ENCODE assay signal across 24 cellular contexts in genomic region chr2:4053769-4054493, GRCh38.
DNase-seq lines count a peak whose midpoint lies in the region; ATAC-seq and TF ChIP-seq lines count a peak whose summit lies in the region.
"Had no signal": no experiment of that assay in that cellular context is flagged by ENCODE, and none has a peak within 500 bp of the region (broad histone marks: within the 10 kb centered on the region; RNA-seq: fewer than 3 reads in every experiment).

No MANE protein-coding gene starts in this region.

- H3K4me3 Mint-ChIP-seq in brain, result no peak overlapping the region
- H3K4me3 Mint-ChIP-seq: activated naive CD4-positive, alpha-beta T cell treated with anti-CD3 and anti-CD28 coated beads, Interleukin-2, amount 50 U/mL, for 24 hours; activated T-cell treated with anti-CD3 and anti-CD28 coated beads, Interleukin-2, amount 50 U/mL, for 72 hours had no signal

- TF ChIP-seq CTCF in OCI-LY1 (IDR thresholded peaks at IDR 0.05; ENCODE audit: low read length) (peak; percentile 8; the same call in 1 of the 2 replicates), brain (conservative IDR thresholded peaks at IDR 0.05) (peak; percentile 34 to 42), smooth muscle cell (IDR thresholded peaks at IDR 0.05; ENCODE audit: borderline replicate concordance, insufficient read depth, poor library complexity, severe bottlenecking) (peak; percentile 36)

- no peaks in the 10 kb centered on the region for H3K9me3 ChIP-seq in OCI-LY1 (ENCODE audit: low read length)
- H3K9me3 ChIP-seq in smooth muscle cell (replicated peaks; ENCODE audit: low read depth), result no peaks in the 10 kb centered on the region
- H3K9me3 ChIP-seq: lower lobe of right lung, tibial nerve had no signal

- WGBS in smooth muscle cell (ENCODE audit: low lambda C conversion rate), result 80% methylated on average over 7 of the region's 7 CpGs

- peaks cover 8% of the 10 kb centered on the region for H3K4me1 Mint-ChIP-seq in brain
- H3K4me1 Mint-ChIP-seq: activated naive CD4-positive, alpha-beta T cell treated with anti-CD3 and anti-CD28 coated beads, Interleukin-2, amount 50 U/mL, for 24 hours had no signal

- H4K20me1 ChIP-seq in OCI-LY1 (ENCODE audit: insufficient read depth, low read length), result no peaks in the 10 kb centered on the region
- H4K20me1 ChIP-seq in smooth muscle cell (ENCODE audit: low read depth), result no peaks in the 10 kb centered on the region

- H3K9ac ChIP-seq in OCI-LY1 (ENCODE audit: low read length) (no peak overlapping the region), smooth muscle cell (ENCODE audit: low read depth) (no peak overlapping the region)
- H3K9ac ChIP-seq: parathyroid adenoma had no signal

- DNase-seq in NCI-H1436 (lab: John Stamatoyannopoulos, UW) (peak; percentile 5), NCI-H1436 treated with DMSO at 0.1 percent for 48 hours (lab: John Stamatoyannopoulos, UW) (no peak), smooth muscle cell (lab: John Stamatoyannopoulos, UW; ENCODE audit: unreplicated experiment) (no peak)
- no peak for DNase-seq in activated CD4-positive, CD25-positive, alpha-beta regulatory T cell treated with anti-CD3 and anti-CD28 coated beads, Interleukin-2, amount 50 U/mL, for 72 hours
- DNase-seq: activated T-cell treated with anti-CD3 and anti-CD28 coated beads, Interleukin-2, amount 50 U/mL, for 72 hours; C1 segment of cervical spinal cord; DMS79; hippocampal formation; islet precursor cell; lower lobe of right lung; NCI-H1105; NCI-H526; stimulated activated CD4-positive, alpha-beta T cell treated with anti-CD3 and anti-CD28 coated beads, Interleukin-1b, Interleukin-23, amount 100 ng/mL, for 48 hours; stimulated activated naive CD8-positive, alpha-beta T cell treated with anti-CD3 and anti-CD28 coated beads, Interleukin-15, Interleukin-2, amounts not matched to agents 100 U/mL and 50 U/mL, for 24 hours; T1000 had no signal

- H3F3A ChIP-seq in OCI-LY1 (ENCODE audit: insufficient read depth, low read length), result no peaks in the 10 kb centered on the region
- H3F3A ChIP-seq in smooth muscle cell (ENCODE audit: low read depth), result no peaks in the 10 kb centered on the region

- H3K4me3 ChIP-seq in OCI-LY1 (ENCODE audit: low read depth, low read length, poor library complexity, severe bottlenecking) (no peak overlapping the region), smooth muscle cell (no peak overlapping the region)
- H3K4me3 ChIP-seq: K562, lower lobe of right lung had no signal

- no peak for ATAC-seq in HG03045 (IDR thresholded peaks at IDR 0.05; ENCODE audit: unreplicated experiment)
- ATAC-seq in GM21360 (IDR thresholded peaks at IDR 0.05; ENCODE audit: unreplicated experiment), result no peak
- ATAC-seq: activated CD4-positive, CD25-positive, alpha-beta regulatory T cell treated with anti-CD3 and anti-CD28 coated beads, Interleukin-2, amount 50 U/mL, for 24 hours; activated T-cell treated with anti-CD3 and anti-CD28 coated beads, Interleukin-2, amount 50 U/mL, for 72 hours; K562; lower lobe of right lung had no signal

- no peaks in the 10 kb centered on the region for H3K36me3 ChIP-seq in OCI-LY1 (ENCODE audit: insufficient read depth, low read length)
- no peaks in the 10 kb centered on the region for H3K36me3 ChIP-seq in smooth muscle cell (ENCODE audit: low read depth)
- H3K36me3 ChIP-seq: lower lobe of right lung, tibial nerve had no signal

- peaks cover 3% of the 10 kb centered on the region for H3K27me3 Mint-ChIP-seq in brain

- H3K27ac Mint-ChIP-seq in brain, result no peak overlapping the region
- H3K27ac Mint-ChIP-seq: activated naive CD4-positive, alpha-beta T cell treated with anti-CD3 and anti-CD28 coated beads, Interleukin-2, amount 50 U/mL, for 24 hours; activated T-cell treated with anti-CD3 and anti-CD28 coated beads, Interleukin-2, amount 50 U/mL, for 72 hours had no signal

- H3K9me3 Mint-ChIP-seq in brain, result peaks cover 2 to 16% (median 4%) of the 10 kb centered on the region in 5 experiments

- H3K27ac ChIP-seq in OCI-LY1 (ENCODE audit: low read depth, low read length, poor library complexity, severe bottlenecking), result no peak overlapping the region
- H3K27ac ChIP-seq in smooth muscle cell (ENCODE audit: low read depth), result no peak overlapping the region
- H3K27ac ChIP-seq: lower lobe of right lung, parathyroid adenoma, tibial nerve had no signal

- H2AFZ ChIP-seq in OCI-LY1 (ENCODE audit: low read length) (no peak overlapping the region), smooth muscle cell (ENCODE audit: low read depth) (no peak overlapping the region)
- H2AFZ ChIP-seq: parathyroid adenoma had no signal

- no peaks in the 10 kb centered on the region for H3K79me2 ChIP-seq in OCI-LY1 (ENCODE audit: insufficient read depth, low read length)
- no peaks in the 10 kb centered on the region for H3K79me2 ChIP-seq in smooth muscle cell (ENCODE audit: low read depth)
- H3K79me2 ChIP-seq: parathyroid adenoma had no signal

- H3K4me1 ChIP-seq in OCI-LY1 (ENCODE audit: insufficient read depth, low read length, severe bottlenecking), result no peaks in the 10 kb centered on the region
- no peaks in the 10 kb centered on the region for H3K4me1 ChIP-seq in smooth muscle cell (ENCODE audit: low read depth)
- H3K4me1 ChIP-seq: lower lobe of right lung, parathyroid adenoma had no signal

- H3K4me2 ChIP-seq in OCI-LY1 (ENCODE audit: low read length) (no peak overlapping the region), smooth muscle cell (no peak overlapping the region)

- no peaks in the 10 kb centered on the region for H3K36me3 Mint-ChIP-seq in brain
- H3K36me3 Mint-ChIP-seq: activated naive CD4-positive, alpha-beta T cell treated with anti-CD3 and anti-CD28 coated beads, Interleukin-2, amount 50 U/mL, for 24 hours had no signal

- H3K27me3 ChIP-seq in OCI-LY1 (ENCODE audit: insufficient read depth, low read length), result no peaks in the 10 kb centered on the region
- no peaks in the 10 kb centered on the region for H3K27me3 ChIP-seq in smooth muscle cell (ENCODE audit: low read depth)
- H3K27me3 ChIP-seq: tibial nerve had no signal

- H3K9me2 ChIP-seq in OCI-LY1 (ENCODE audit: low read depth, low read length), result no peaks in the 10 kb centered on the region
